Comparison of ENCODE assay signal across 8 cellular contexts in the genomic region with DNA sequence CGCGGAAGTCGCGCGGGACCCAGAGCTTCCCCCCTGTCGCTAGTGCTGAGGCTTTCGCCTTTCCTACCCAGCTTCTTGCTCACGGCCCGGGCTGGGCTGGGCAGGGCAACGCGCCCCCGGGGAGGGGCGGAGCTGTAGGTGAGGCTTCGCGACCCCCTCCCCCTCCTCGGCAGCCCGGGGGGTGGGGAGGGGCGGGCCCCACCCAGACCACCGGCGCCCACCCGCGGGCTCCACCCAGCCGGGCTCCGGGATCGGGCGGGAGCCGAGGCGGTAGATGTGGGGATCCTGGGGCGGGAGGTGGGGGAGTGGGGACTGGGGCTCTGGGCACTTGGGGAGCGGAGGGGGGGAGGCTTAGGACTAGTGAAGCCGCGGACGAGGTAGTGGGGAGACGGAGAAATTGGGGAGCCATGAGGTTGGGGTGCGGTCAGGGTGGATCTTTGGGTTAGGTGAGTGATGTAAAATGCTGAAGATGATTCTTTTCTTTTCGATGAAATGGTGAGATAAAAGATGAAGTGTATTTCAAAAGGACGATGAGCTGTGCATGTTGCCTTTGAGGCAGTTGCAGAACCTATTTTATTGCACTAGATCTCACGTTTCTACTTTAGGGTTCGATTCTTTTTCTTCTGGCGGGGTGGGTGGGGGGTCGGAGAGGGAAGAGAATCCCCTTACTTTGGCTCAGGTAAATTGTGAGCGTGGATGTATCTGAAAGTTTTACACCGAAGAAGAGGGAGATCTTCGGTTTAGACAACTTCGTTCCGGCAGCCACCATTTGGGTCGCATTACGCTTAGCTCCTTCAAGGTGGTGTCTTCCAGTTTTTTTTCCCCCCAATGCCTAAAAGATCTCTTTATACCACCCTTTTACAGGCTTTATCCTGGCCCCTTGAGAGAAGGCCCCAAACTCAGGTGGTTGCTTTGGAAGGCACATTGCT. TPM values are rescaled to one million over a fixed set of nuclear protein-coding genes. Genes with fewer than 3 reads are reported as not detected.
A peak's percentile ranks its signal among the peaks of the same experiment; 100 is the strongest.
DNase-seq lines count a peak whose midpoint lies in the region; ATAC-seq and TF ChIP-seq lines count a peak whose summit lies in the region.

No MANE protein-coding gene starts in this region.

- intact Hi-C loops in Caco-2 (cut with micrococcal nuclease; ENCODE audit: unreplicated experiment): loop anchor here (2.0 to 5.0 kb wide), 3 partner anchors 61 to 421 kb away; no protein-coding TSS in a partner anchor
- intact Hi-C loops in heart right ventricle (cut with DNase I): loop anchor here in 6 of 10 donors (2.0 to 10.0 kb wide), 6 partner anchors 43 to 901 kb away; a partner anchor contains a TSS

- H3K4me1 ChIP-seq in Caco-2 (peaks cover 26% of the 10 kb centered on the region), heart right ventricle (peaks cover 0 to 57% (median 29%) of the 10 kb centered on the region in 9 donors)

- H3K4me1 Mint-ChIP-seq in Caco-2 (ENCODE audit: low read depth, unreplicated experiment): peaks cover 41% of the 10 kb centered on the region
- peaks cover 50% of the 10 kb centered on the region for H3K4me1 Mint-ChIP-seq in activated naive CD4-positive, alpha-beta T cell treated with anti-CD3 and anti-CD28 coated beads, Interleukin-2, amount 50 U/mL, for 24 hours
- peaks cover 30% of the 10 kb centered on the region for H3K4me1 Mint-ChIP-seq in progenitor cell of endocrine pancreas (ENCODE audit: low read depth)

- ATAC-seq in GM21447 (IDR thresholded peaks at IDR 0.05; ENCODE audit: unreplicated experiment): peak; percentile 12
- peak; percentile 3 to 66 (median 26) for ATAC-seq in heart right ventricle
- no peak for ATAC-seq in GM18867 (IDR thresholded peaks at IDR 0.05; ENCODE audit: unreplicated experiment)

- H3K36me3 ChIP-seq in Caco-2 (ENCODE audit: control insufficient read depth, insufficient read depth, low read length): no peaks in the 10 kb centered on the region
- H3K36me3 ChIP-seq in heart right ventricle: no peaks in the 10 kb centered on the region

- no peaks in the 10 kb centered on the region for H3K27me3 Mint-ChIP-seq in Caco-2 (ENCODE audit: insufficient read depth, unreplicated experiment)
- no peaks in the 10 kb centered on the region for H3K27me3 Mint-ChIP-seq in activated naive CD4-positive, alpha-beta T cell treated with anti-CD3 and anti-CD28 coated beads, Interleukin-2, amount 50 U/mL, for 24 hours
- no peaks in the 10 kb centered on the region for H3K27me3 Mint-ChIP-seq in progenitor cell of endocrine pancreas

- H3K27me3 ChIP-seq in Caco-2 (replicated peaks; ENCODE audit: control insufficient read depth, insufficient read depth, low read length) (no peaks in the 10 kb centered on the region), heart right ventricle (no peaks in the 10 kb centered on the region)

- POLR2A ChIA-PET in Caco-2 (lab: Charles Lee): interaction anchor here (0.5 to 2.8 kb wide), 10 partner anchors 23 to 679 kb away, joined by 3 to 19 read pairs (median 4); a partner anchor contains a TSS

- H3K36me3 Mint-ChIP-seq in Caco-2 (ENCODE audit: insufficient read depth, unreplicated experiment): peaks cover 22% of the 10 kb centered on the region
- peaks cover 3% of the 10 kb centered on the region for H3K36me3 Mint-ChIP-seq in activated naive CD4-positive, alpha-beta T cell treated with anti-CD3 and anti-CD28 coated beads, Interleukin-2, amount 50 U/mL, for 24 hours
- peaks cover 3% of the 10 kb centered on the region for H3K36me3 Mint-ChIP-seq in progenitor cell of endocrine pancreas (ENCODE audit: insufficient read depth)

- CTCF ChIA-PET in Caco-2 (lab: Charles Lee): interaction anchor here (0.6 to 2.6 kb wide), 5 partner anchors 9 to 539 kb away, joined by 3 to 18 read pairs (median 5); a partner anchor contains a TSS

- TF ChIP-seq CTCF in Caco-2 (IDR thresholded peaks at IDR 0.05; ENCODE audit: insufficient read depth in 1 of 2, low read depth in 1 of 2, low read length in 1 of 2, severe bottlenecking in 1 of 2, unreplicated experiment in 1 of 2) (no peak), heart right ventricle (IDR thresholded peaks at IDR 0.05) (no peak), progenitor cell of endocrine pancreas (IDR thresholded peaks at IDR 0.05; ENCODE audit: unreplicated experiment) (no peak)

- DNase-seq in Caco-2: peak in 1 of 2 experiments; percentile 31
- peak; percentile 75 for DNase-seq in NCI-H146 treated with DMSO at 0.1 percent for 48 hours (lab: John Stamatoyannopoulos, UW; ENCODE audit: unreplicated experiment)
- peak in 1 of 2 donors; percentile 33 for DNase-seq in heart right ventricle
- DNase-seq in progenitor cell of endocrine pancreas (ENCODE audit: low spot score, unreplicated experiment): peak; percentile 73
- DNase-seq in amniotic stem cell (lab: John Stamatoyannopoulos, UW): no peak

- H3K4me3 ChIP-seq in Caco-2 (ENCODE audit: low read depth, low read length) (peak overlapping the region; percentile 80), heart right ventricle (peak overlapping the region; percentile 80 to 96 (median 90))

- H3K27ac Mint-ChIP-seq in Caco-2 (ENCODE audit: unreplicated experiment) (peak overlapping the region; percentile 84), progenitor cell of endocrine pancreas (peak overlapping the region; percentile 96)
- peak overlapping the region; percentile 98 for H3K27ac Mint-ChIP-seq in activated naive CD4-positive, alpha-beta T cell treated with anti-CD3 and anti-CD28 coated beads, Interleukin-2, amount 50 U/mL, for 24 hours

- peak overlapping the region; percentile 84 for H3K4me3 Mint-ChIP-seq in Caco-2 (ENCODE audit: unreplicated experiment)
- peak overlapping the region; percentile 99 for H3K4me3 Mint-ChIP-seq in activated naive CD4-positive, alpha-beta T cell treated with anti-CD3 and anti-CD28 coated beads, Interleukin-2, amount 50 U/mL, for 24 hours
- peak overlapping the region; percentile 96 for H3K4me3 Mint-ChIP-seq in progenitor cell of endocrine pancreas (ENCODE audit: low read depth)

- H3K27ac ChIP-seq in heart right ventricle: peak overlapping the region; percentile 94 to 100 (median 98)

- TSS peak; percentile 73 for BruUV-seq in Caco-2 (replicated peaks; lab: Mats Ljungman, UMichigan)

- H3K9me3 Mint-ChIP-seq in Caco-2 (ENCODE audit: unreplicated experiment): no peaks in the 10 kb centered on the region
- no peaks in the 10 kb centered on the region for H3K9me3 Mint-ChIP-seq in activated naive CD4-positive, alpha-beta T cell treated with anti-CD3 and anti-CD28 coated beads, Interleukin-2, amount 50 U/mL, for 24 hours
- H3K9me3 Mint-ChIP-seq in progenitor cell of endocrine pancreas (ENCODE audit: low read depth): no peaks in the 10 kb centered on the region

- WGBS in heart right ventricle, 2 donors: 4 to 5% methylated on average over 37 to 47 of the region's 48 CpGs

- no peaks in the 10 kb centered on the region for H3K9me3 ChIP-seq in Caco-2
- no peaks in the 10 kb centered on the region for H3K9me3 ChIP-seq in heart right ventricle

RNA-seq across cellular contexts. Expression of a gene that starts 0.6 kb away (rescaled TPM):
- 88.4 and 111 TPM in 2 replicates for total RNA-seq in Caco-2 (2022)
- 10 to 100 TPM; 37.7 to 67.5 (median 49.5) TPM for total RNA-seq in heart right ventricle
- polyA plus RNA-seq in heart right ventricle: 10 to 100 TPM in 1 of 2 donors, 1 to 10 TPM in 1; 6.5 to 23.0 TPM
- 141 and 146 TPM in 2 replicates for total RNA-seq in progenitor cell of endocrine pancreas

RNA-seq across cellular contexts. Expression of a gene that starts 42.1 kb away (rescaled TPM):
- total RNA-seq in Caco-2 (2022) (53.8 and 53.9 TPM in 2 replicates), heart right ventricle (1 to 10 TPM; 4.8 to 9.6 (median 6.1) TPM), progenitor cell of endocrine pancreas (41.2 and 52.6 TPM in 2 replicates)
- 10 to 100 TPM in 1 of 2 donors, 1 to 10 TPM in 1; 4.1 to 14.8 TPM for polyA plus RNA-seq in heart right ventricle
